ENCODE assay signal across 10 cellular contexts in the genomic region with DNA sequence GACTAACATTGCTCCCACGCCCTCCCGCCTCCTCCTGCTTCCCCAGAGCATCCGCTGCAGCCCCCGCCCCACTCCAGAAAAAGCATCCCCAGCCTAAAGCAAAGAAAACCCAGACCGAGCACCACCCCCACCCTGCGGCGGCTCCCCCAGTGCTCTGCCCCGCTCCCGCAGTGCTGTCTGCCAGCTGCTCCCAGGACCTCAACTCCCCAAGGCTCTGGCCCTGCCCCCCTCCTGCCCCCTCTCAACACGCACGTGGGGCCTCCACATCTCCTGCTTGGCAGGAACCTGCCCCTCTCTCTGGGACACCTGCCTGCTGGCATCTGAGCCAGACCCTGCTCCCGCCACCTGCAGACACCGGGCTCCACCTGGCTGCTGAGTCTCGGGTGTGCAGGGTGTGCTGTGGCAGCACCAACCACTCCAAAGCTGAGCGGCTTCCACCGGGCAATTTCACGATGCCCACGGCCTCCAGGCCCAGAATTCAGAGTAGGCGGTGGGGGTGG.
DNase-seq lines count a peak whose midpoint lies in the region; ATAC-seq and TF ChIP-seq lines count a peak whose summit lies in the region.
"Had no signal": no experiment of that assay in that cellular context is flagged by ENCODE, and none has a peak within 500 bp of the region (broad histone marks: within the 10 kb centered on the region; RNA-seq: fewer than 3 reads in every experiment).

No MANE protein-coding gene starts in this region.

- H3K27me3 ChIP-seq in aorta (ENCODE audit: control insufficient read depth in 1 of 2, insufficient read depth in 2 of 2, low read length in 1 of 2) (peaks cover 0 to 2% of the 10 kb centered on the region in 2 donors), testis (no peaks in the 10 kb centered on the region)

- H3K4me1 ChIP-seq in aorta (ENCODE audit: control insufficient read depth in 1 of 2, insufficient read depth in 2 of 2, low read length in 2 of 2) (no peaks in the 10 kb centered on the region), testis (no peaks in the 10 kb centered on the region)

- peak; percentile 30 for DNase-seq in stimulated activated CD4-positive, alpha-beta T cell treated with anti-CD3 and anti-CD28 coated beads, Interleukin-15, amount 100 ng/mL, for 24 hours
- no peak for DNase-seq in stimulated activated CD4-positive, alpha-beta T cell treated with anti-CD3 and anti-CD28 coated beads, Interleukin-12 subunit alpha, Interleukin-12 subunit beta, amount 100 ng/mL, for 4 hours
- peak; percentile 55 for DNase-seq in T follicular helper cell (ENCODE audit: low read depth)
- DNase-seq in head of caudate nucleus, result peak in 28 of 42 donors; percentile 19 to 77 (median 46)
- DNase-seq in aorta, result peak; percentile 35 to 59
- DNase-seq in testis, result no peak
- DNase-seq: effector CD8-positive, alpha-beta T cell; IMR-90 had no signal

- H3K36me3 ChIP-seq in aorta (ENCODE audit: control insufficient read depth in 1 of 2, insufficient read depth in 2 of 2, low read length in 1 of 2) (no peaks in the 10 kb centered on the region), testis (ENCODE audit: low read depth, missing control alignments) (no peaks in the 10 kb centered on the region)

- no peak for TF ChIP-seq POLR2A in testis (IDR thresholded peaks at IDR 0.05)

- intact Hi-C loops in head of caudate nucleus (cut with DNase I) (no loop called here), aorta (cut with DNase I) (no loop called here), testis (cut with DNase I; ENCODE audit: low total_unique reads) (no loop called here)

- no peak for TF ChIP-seq CTCF in testis (IDR thresholded peaks at IDR 0.05)

- no peak overlapping the region for H3K27ac ChIP-seq in aorta (ENCODE audit: low read depth in 1 of 2, low read length in 2 of 2)
- no peak overlapping the region for H3K27ac ChIP-seq in testis

- ATAC-seq in aorta (ENCODE audit: low FRiP score) (no peak), GM19351 (IDR thresholded peaks at IDR 0.05; ENCODE audit: unreplicated experiment) (no peak), GM18870 (IDR thresholded peaks at IDR 0.05; ENCODE audit: unreplicated experiment) (no peak)

- WGBS in aorta, 2 donors, result 23 to 29% methylated on average over 16 to 19 of the region's 19 CpGs
- 23 to 33% methylated on average over 5 to 19 of the region's 19 CpGs for WGBS in testis, 2 donors

- H3K4me3 ChIP-seq in aorta (ENCODE audit: low read length in 2 of 2), result no peak overlapping the region
- no peak overlapping the region for H3K4me3 ChIP-seq in testis

- no peaks in the 10 kb centered on the region for H3K9me3 ChIP-seq in aorta (ENCODE audit: control insufficient read depth, low read length)
- H3K9me3 ChIP-seq in testis, result no peaks in the 10 kb centered on the region

Comparison
In these comparisons a context has a peak if more than half of its experiments do, and no peak if none do; other contexts are left out.
1. DNase-seq: peak in stimulated activated CD4-positive, alpha-beta T cell treated with anti-CD3 and anti-CD28 coated beads, Interleukin-15, amount 100 ng/mL, for 24 hours (single experiment), T follicular helper cell (single experiment), head of caudate nucleus (28 of 42) and aorta (2 of 2); none in stimulated activated CD4-positive, alpha-beta T cell treated with anti-CD3 and anti-CD28 coated beads, Interleukin-12 subunit alpha, Interleukin-12 subunit beta, amount 100 ng/mL, for 4 hours (single experiment) and testis (single experiment).